In genomic region chr2:163673522-163673921, GRCh38 we compare ENCODE assay signal across 28 cellular contexts.
"Had no signal": no experiment of that assay in that cellular context is flagged by ENCODE, and none has a peak within 500 bp of the region (broad histone marks: within the 10 kb centered on the region; RNA-seq: fewer than 3 reads in every experiment).

No MANE protein-coding gene starts in this region.

- H3K27ac Mint-ChIP-seq: activated CD4-positive, alpha-beta memory T cell treated with anti-CD3 and anti-CD28 coated beads, Interleukin-2, amount 10 ng/mL, durations not matched to agents 7 days and 5 days; activated CD4-positive, alpha-beta T cell treated with anti-CD3 and anti-CD28 coated beads, Interleukin-2, amount 10 ng/mL, durations not matched to agents 7 days and 5 days; activated naive CD4-positive, alpha-beta T cell treated with anti-CD3 and anti-CD28 coated beads, Interleukin-2, amount 10 ng/mL, durations not matched to agents 7 days and 5 days; activated naive CD4-positive, alpha-beta T cell treated with anti-CD3 and anti-CD28 coated beads, Interleukin-2, amount 50 U/mL, for 72 hours; activated naive CD8-positive, alpha-beta T cell treated with anti-CD3 and anti-CD28 coated beads, Interleukin-2, amount 10 ng/mL, durations not matched to agents 7 days and 5 days; activated T-cell treated with anti-CD3 and anti-CD28 coated beads, Interleukin-2, amount 50 U/mL, for 24 hours; activated T-cell treated with anti-CD3 and anti-CD28 coated beads, Interleukin-2, amount 50 U/mL, for 72 hours; dendritic cell treated with granulocyte-macrophage colony-stimulating factor and Interleukin-4, amounts not matched to agents 40 ng/mL and 50 ng/mL, for 4 days; T-helper 17 cell had no signal

- H3K36me3 Mint-ChIP-seq: activated naive CD4-positive, alpha-beta T cell treated with anti-CD3 and anti-CD28 coated beads, Interleukin-2, amount 10 ng/mL, durations not matched to agents 7 days and 5 days; activated naive CD4-positive, alpha-beta T cell treated with anti-CD3 and anti-CD28 coated beads, Interleukin-2, amount 50 U/mL, for 72 hours; activated naive CD8-positive, alpha-beta T cell treated with anti-CD3 and anti-CD28 coated beads, Interleukin-2, amount 10 ng/mL, durations not matched to agents 7 days and 5 days had no signal

- H3K4me1 ChIP-seq: breast epithelium had no signal

- H3K4me1 Mint-ChIP-seq: activated CD4-positive, alpha-beta memory T cell treated with anti-CD3 and anti-CD28 coated beads, Interleukin-2, amount 10 ng/mL, durations not matched to agents 7 days and 5 days; activated CD4-positive, alpha-beta T cell treated with anti-CD3 and anti-CD28 coated beads, Interleukin-2, amount 10 ng/mL, durations not matched to agents 7 days and 5 days; activated naive CD4-positive, alpha-beta T cell treated with anti-CD3 and anti-CD28 coated beads, Interleukin-2, amount 10 ng/mL, durations not matched to agents 7 days and 5 days; activated naive CD8-positive, alpha-beta T cell treated with anti-CD3 and anti-CD28 coated beads, Interleukin-2, amount 10 ng/mL, durations not matched to agents 7 days and 5 days; central memory CD8-positive, alpha-beta T cell; T-helper 17 cell had no signal

- H3K4me3 ChIP-seq: ascending aorta, breast epithelium had no signal

- H3K27ac ChIP-seq: breast epithelium, coronary artery, dorsolateral prefrontal cortex had no signal

- H3K27me3 Mint-ChIP-seq: activated CD4-positive, alpha-beta memory T cell treated with anti-CD3 and anti-CD28 coated beads, Interleukin-2, amount 10 ng/mL, durations not matched to agents 7 days and 5 days; activated CD4-positive, alpha-beta T cell treated with anti-CD3 and anti-CD28 coated beads, Interleukin-2, amount 10 ng/mL, durations not matched to agents 7 days and 5 days; activated naive CD4-positive, alpha-beta T cell treated with anti-CD3 and anti-CD28 coated beads, Interleukin-2, amount 10 ng/mL, durations not matched to agents 7 days and 5 days; activated naive CD8-positive, alpha-beta T cell treated with anti-CD3 and anti-CD28 coated beads, Interleukin-2, amount 10 ng/mL, durations not matched to agents 7 days and 5 days; activated T-cell treated with anti-CD3 and anti-CD28 coated beads, Interleukin-2, amount 50 U/mL, for 24 hours; brain; central memory CD8-positive, alpha-beta T cell; dendritic cell treated with granulocyte-macrophage colony-stimulating factor and Interleukin-4, amounts not matched to agents 40 ng/mL and 50 ng/mL, for 4 days; T-helper 17 cell had no signal

- H3K27me3 ChIP-seq: ascending aorta, breast epithelium, dorsolateral prefrontal cortex had no signal

- H3K36me3 ChIP-seq: ascending aorta, breast epithelium had no signal

- H3K4me3 Mint-ChIP-seq: activated CD4-positive, alpha-beta memory T cell treated with anti-CD3 and anti-CD28 coated beads, Interleukin-2, amount 10 ng/mL, durations not matched to agents 7 days and 5 days; activated CD4-positive, alpha-beta T cell treated with anti-CD3 and anti-CD28 coated beads, Interleukin-2, amount 10 ng/mL, durations not matched to agents 7 days and 5 days; activated naive CD4-positive, alpha-beta T cell treated with anti-CD3 and anti-CD28 coated beads, Interleukin-2, amount 10 ng/mL, durations not matched to agents 7 days and 5 days; activated naive CD8-positive, alpha-beta T cell treated with anti-CD3 and anti-CD28 coated beads, Interleukin-2, amount 10 ng/mL, durations not matched to agents 7 days and 5 days; activated T-cell treated with anti-CD3 and anti-CD28 coated beads, Interleukin-2, amount 50 U/mL, for 24 hours; activated T-cell treated with anti-CD3 and anti-CD28 coated beads, Interleukin-2, amount 50 U/mL, for 72 hours; brain; central memory CD8-positive, alpha-beta T cell; dendritic cell treated with granulocyte-macrophage colony-stimulating factor and Interleukin-4, amounts not matched to agents 40 ng/mL and 50 ng/mL, for 4 days; endodermal cell; T-helper 17 cell had no signal

- H3K9me3 ChIP-seq: ascending aorta, breast epithelium had no signal

- ATAC-seq: activated naive CD4-positive, alpha-beta T cell treated with anti-CD3 and anti-CD28 coated beads, Interleukin-2, amount 50 U/mL, for 72 hours; activated T-cell treated with anti-CD3 and anti-CD28 coated beads, Interleukin-2, amount 50 U/mL, for 72 hours; esophagus mucosa; T-helper 17 cell had no signal

- H3K9me3 Mint-ChIP-seq: activated CD4-positive, alpha-beta memory T cell treated with anti-CD3 and anti-CD28 coated beads, Interleukin-2, amount 10 ng/mL, durations not matched to agents 7 days and 5 days; activated CD4-positive, alpha-beta T cell treated with anti-CD3 and anti-CD28 coated beads, Interleukin-2, amount 10 ng/mL, durations not matched to agents 7 days and 5 days; activated naive CD4-positive, alpha-beta T cell treated with anti-CD3 and anti-CD28 coated beads, Interleukin-2, amount 10 ng/mL, durations not matched to agents 7 days and 5 days; activated naive CD4-positive, alpha-beta T cell treated with anti-CD3 and anti-CD28 coated beads, Interleukin-2, amount 50 U/mL, for 72 hours; activated naive CD8-positive, alpha-beta T cell treated with anti-CD3 and anti-CD28 coated beads, Interleukin-2, amount 10 ng/mL, durations not matched to agents 7 days and 5 days; activated T-cell treated with anti-CD3 and anti-CD28 coated beads, Interleukin-2, amount 50 U/mL, for 24 hours; activated T-cell treated with anti-CD3 and anti-CD28 coated beads, Interleukin-2, amount 50 U/mL, for 72 hours; brain; central memory CD8-positive, alpha-beta T cell; dendritic cell treated with granulocyte-macrophage colony-stimulating factor and Interleukin-4, amounts not matched to agents 40 ng/mL and 50 ng/mL, for 4 days; endodermal cell had no signal

- DNase-seq: activated CD4-positive, alpha-beta memory T cell treated with anti-CD3 and anti-CD28 coated beads, Interleukin-2, amount 10 ng/mL, durations not matched to agents 7 days and 5 days; activated CD4-positive, alpha-beta T cell treated with anti-CD3 and anti-CD28 coated beads for 1 hour; activated CD4-positive, alpha-beta T cell treated with anti-CD3 and anti-CD28 coated beads for 4 hours; activated CD4-positive, alpha-beta T cell treated with anti-CD3 and anti-CD28 coated beads, Interleukin-2, amount 10 ng/mL, durations not matched to agents 7 days and 5 days; activated CD4-positive, alpha-beta T cell treated with anti-CD3 and anti-CD28 coated beads, Interleukin-2, amount 50 U/mL, for 4 hours; activated CD8-positive, alpha-beta memory T cell treated with anti-CD3 and anti-CD28 coated beads, Interleukin-2, amount 50 U/mL, for 48 hours; activated gamma-delta T cell; activated naive CD4-positive, alpha-beta T cell; activated naive CD4-positive, alpha-beta T cell treated with anti-CD3 and anti-CD28 coated beads, Interleukin-2, amount 10 ng/mL, durations not matched to agents 7 days and 5 days; activated naive CD8-positive, alpha-beta T cell treated with anti-CD3 and anti-CD28 coated beads, Interleukin-2, amount 10 ng/mL, durations not matched to agents 7 days and 5 days; activated T-cell treated with anti-CD3 and anti-CD28 coated beads for 4 hours; activated T-cell treated with anti-CD3 and anti-CD28 coated beads, Interleukin-2, amount 50 U/mL, for 24 hours; activated T-cell treated with anti-CD3 and anti-CD28 coated beads, Interleukin-2, amount 50 U/mL, for 72 hours; dorsolateral prefrontal cortex; effector memory CD4-positive, alpha-beta T cell; endodermal cell; foreskin fibroblast; head of caudate nucleus; T-helper 1 cell; T-helper 17 cell had no signal
